ENCODE assay signal across 19 cellular contexts in genomic region chr5:45109636-45110035, GRCh38.
"Had no signal": no experiment of that assay in that cellular context is flagged by ENCODE, and none has a peak within 500 bp of the region (broad histone marks: within the 10 kb centered on the region; RNA-seq: fewer than 3 reads in every experiment).

No MANE protein-coding gene starts in this region.

- H3K4me3 ChIP-seq: psoas muscle, right lobe of liver, spleen, thoracic aorta, transverse colon had no signal

- H3K36me3 ChIP-seq: neutrophil, right lobe of liver, spleen, thoracic aorta, transverse colon had no signal

- H3K27me3 ChIP-seq: foreskin keratinocyte, neutrophil, right lobe of liver, spleen, transverse colon had no signal

- H3K4me1 ChIP-seq: foreskin keratinocyte, psoas muscle, right lobe of liver, spleen, transverse colon had no signal

- DNase-seq: cerebellar nuclear complex; erythroblast; foreskin keratinocyte; left colon; left ventricle myocardium superior; naive thymus-derived CD4-positive, alpha-beta T cell; nephron progenitor cell; psoas muscle; retina; right lobe of liver; spleen; stimulated activated CD4-positive, alpha-beta T cell treated with anti-CD3 and anti-CD28 coated beads, Interleukin-15, amount 100 ng/mL, for 24 hours; stimulated activated CD4-positive, alpha-beta T cell treated with anti-CD3 and anti-CD28 coated beads, Interleukin-1b, Interleukin-23, amount 100 ng/mL, for 48 hours; stimulated activated CD4-positive, alpha-beta T cell treated with anti-CD3 and anti-CD28 coated beads, Interleukin-4, amount 100 ng/mL, for 24 hours; stimulated activated naive CD8-positive, alpha-beta T cell treated with anti-CD3 and anti-CD28 coated beads, Interleukin-15, amount 100 ng/mL, for 72 hours; transverse colon had no signal

- ATAC-seq: foreskin keratinocyte; left colon; left ventricle myocardium superior; naive thymus-derived CD4-positive, alpha-beta T cell; psoas muscle; right lobe of liver; stimulated activated memory B cell treated with anti-CD40 and anti-IgM and Interleukin-4, amounts not matched to agents 10 μg/mL and 1 μg/mL and 100 μg/mL, for 72 hours; stimulated activated naive CD8-positive, alpha-beta T cell treated with anti-CD3 and anti-CD28 coated beads, Interleukin-15, amount 100 ng/mL, for 72 hours had no signal

- H3K9me3 ChIP-seq: neutrophil, psoas muscle, right lobe of liver, thoracic aorta, transverse colon had no signal

- H3K27ac ChIP-seq: foreskin keratinocyte, neutrophil, psoas muscle, right lobe of liver, spleen, thoracic aorta, transverse colon had no signal
